In genomic region chr4:25769251-25769650, GRCh38 we compare ENCODE assay signal across 23 cellular contexts.
A peak's percentile ranks its signal among the peaks of the same experiment; 100 is the strongest.
DNase-seq lines count a peak whose midpoint lies in the region; ATAC-seq and TF ChIP-seq lines count a peak whose summit lies in the region.
"Had no signal": no experiment of that assay in that cellular context is flagged by ENCODE, and none has a peak within 500 bp of the region (broad histone marks: within the 10 kb centered on the region; RNA-seq: fewer than 3 reads in every experiment).

No MANE protein-coding gene starts in this region.

- no peak overlapping the region for H3K4me3 Mint-ChIP-seq in stimulated activated naive CD8-positive, alpha-beta T cell treated with anti-CD3 and anti-CD28 coated beads, Interleukin-15, amount 100 ng/mL, for 72 hours
- H3K4me3 Mint-ChIP-seq: B cell had no signal

- H3K9me3 ChIP-seq in heart left ventricle = no peaks in the 10 kb centered on the region
- H3K9me3 ChIP-seq in osteoblast (ENCODE audit: low read depth, low read length) = no peaks in the 10 kb centered on the region
- H3K9me3 ChIP-seq: body of pancreas, esophagus muscularis mucosa, neutrophil, right lobe of liver, stomach had no signal

- TF ChIP-seq POLR2A in heart left ventricle (IDR thresholded peaks at IDR 0.05) = no peak
- TF ChIP-seq POLR2A in GM18505 (IDR thresholded peaks at IDR 0.05; ENCODE audit: borderline replicate concordance, extremely low read depth, insufficient read depth, insufficient read length) = no peak

- H3K9me3 Mint-ChIP-seq in stimulated activated naive CD8-positive, alpha-beta T cell treated with anti-CD3 and anti-CD28 coated beads, Interleukin-15, amount 100 ng/mL, for 72 hours = no peaks in the 10 kb centered on the region

- intact Hi-C loops in heart left ventricle (cut with DNase I) = loop anchor here in 5 of 10 donors (2.0 to 10.0 kb wide), 3 partner anchors 326 to 794 kb away; no protein-coding TSS in a partner anchor

- H2AFZ ChIP-seq in osteoblast (ENCODE audit: low read length) = peak overlapping the region; percentile 12

- no peaks in the 10 kb centered on the region for H3K4me1 Mint-ChIP-seq in stimulated activated naive CD8-positive, alpha-beta T cell treated with anti-CD3 and anti-CD28 coated beads, Interleukin-15, amount 100 ng/mL, for 72 hours
- H3K4me1 Mint-ChIP-seq: B cell had no signal

- H3K27ac Mint-ChIP-seq in stimulated activated naive CD8-positive, alpha-beta T cell treated with anti-CD3 and anti-CD28 coated beads, Interleukin-15, amount 100 ng/mL, for 72 hours = no peak overlapping the region
- H3K27ac Mint-ChIP-seq: B cell had no signal

- WGBS in heart left ventricle, 4 donors = 16 to 30% (median 26%) methylated on average over 4 of the region's 4 CpGs

- ATAC-seq in heart left ventricle (peak; percentile 48 to 86 (median 76)), GM18505 (IDR thresholded peaks at IDR 0.05; ENCODE audit: unreplicated experiment) (no peak)
- no peak for ATAC-seq in stimulated activated naive CD8-positive, alpha-beta T cell treated with anti-CD3 and anti-CD28 coated beads, Interleukin-15, amount 100 ng/mL, for 72 hours
- ATAC-seq: body of pancreas, right lobe of liver had no signal

- H4K20me1 ChIP-seq in osteoblast (ENCODE audit: insufficient read depth, low read length) = no peaks in the 10 kb centered on the region

- in situ Hi-C loops in G401 (cut with HindIII; ENCODE audit: low sequenced_read_pairs) = no loop called here

- no peak overlapping the region for H3K27ac ChIP-seq in heart left ventricle
- no peak overlapping the region for H3K27ac ChIP-seq in osteoblast (ENCODE audit: low read depth, low read length)
- H3K27ac ChIP-seq: body of pancreas, esophagus muscularis mucosa, neutrophil, right lobe of liver, stomach had no signal

- H3K4me3 ChIP-seq in heart left ventricle (no peak overlapping the region), osteoblast (ENCODE audit: insufficient read depth, low read length) (no peak overlapping the region)
- H3K4me3 ChIP-seq: body of pancreas, esophagus muscularis mucosa, right lobe of liver, stomach had no signal

- H3K27me3 ChIP-seq in heart left ventricle (no peaks in the 10 kb centered on the region), osteoblast (ENCODE audit: insufficient read depth, low read length) (no peaks in the 10 kb centered on the region)
- H3K27me3 ChIP-seq: body of pancreas, esophagus muscularis mucosa, neutrophil, right lobe of liver, stomach had no signal

- H3K79me2 ChIP-seq in osteoblast (ENCODE audit: insufficient read depth, low read length) = no peaks in the 10 kb centered on the region

- no peaks in the 10 kb centered on the region for H3K27me3 Mint-ChIP-seq in stimulated activated naive CD8-positive, alpha-beta T cell treated with anti-CD3 and anti-CD28 coated beads, Interleukin-15, amount 100 ng/mL, for 72 hours
- H3K27me3 Mint-ChIP-seq: B cell had no signal

- H3K4me1 ChIP-seq in heart left ventricle (peaks cover 0 to 9% (median 0%) of the 10 kb centered on the region in 12 donors), osteoblast (ENCODE audit: insufficient read depth, low read length) (peaks cover 11% of the 10 kb centered on the region)
- H3K4me1 ChIP-seq: body of pancreas, esophagus muscularis mucosa, right lobe of liver had no signal

- H3K4me2 ChIP-seq in osteoblast (ENCODE audit: insufficient read depth, low read length) = no peak overlapping the region

- peaks cover 0 to 30% (median 5%) of the 10 kb centered on the region in 9 donors for H3K36me3 ChIP-seq in heart left ventricle
- peaks cover 39% of the 10 kb centered on the region for H3K36me3 ChIP-seq in osteoblast (ENCODE audit: insufficient read depth, low read length)

- TF ChIP-seq CTCF in heart left ventricle (IDR thresholded peaks at IDR 0.05) = no peak
- TF ChIP-seq CTCF in osteoblast (IDR thresholded peaks at IDR 0.05; ENCODE audit: extremely low read depth, low read depth, low read length) = no peak

- DNase-seq in G401 (ENCODE audit: low spot score) = peak; percentile 65
- peak; percentile 18 for DNase-seq in amniotic epithelial cell (ENCODE audit: low read depth)
- peak in 4 of 5 donors; percentile 24 to 67 (median 32) for DNase-seq in heart left ventricle
- peak; percentile 62 for DNase-seq in osteoblast (ENCODE audit: insufficient read length, low spot score, missing footprints)
- no peak for DNase-seq in stimulated activated naive CD8-positive, alpha-beta T cell treated with anti-CD3 and anti-CD28 coated beads, Interleukin-15, amount 100 ng/mL, for 72 hours
- DNase-seq in DMS153 treated with DMSO at 0.1 percent for 48 hours (lab: John Stamatoyannopoulos, UW; ENCODE audit: unreplicated experiment) = no peak
- no peak for DNase-seq in GM03348 (ENCODE audit: low spot score)
- DNase-seq: activated CD4-positive, alpha-beta T cell treated with anti-CD3 and anti-CD28 coated beads, Interleukin-2, amount 50 U/mL, for 4 hours; activated naive CD4-positive, alpha-beta T cell treated with anti-CD3 and anti-CD28 coated beads, Interleukin-2, amount 50 U/mL, for 16 hours; activated T-cell treated with anti-CD3 and anti-CD28 coated beads, Interleukin-2, amount 50 U/mL, for 1 hour; body of pancreas; NCI-H1694; NCI-H226; NK-92 treated with Interleukin-12 subunit alpha and Interleukin-12 subunit beta, amount 100 ng/mL, for 24 hours; right lobe of liver; RPMI8226; stimulated activated CD4-positive, alpha-beta T cell treated with anti-CD3 and anti-CD28 coated beads, Interleukin-1b, Interleukin-23, amount 100 ng/mL, for 48 hours; stomach; T-helper 1 cell had no signal

Comparison
In these comparisons a context has a peak if more than half of its experiments do, and no peak if none do; other contexts are left out.
1. DNase-seq: peak in G401 (single experiment), amniotic epithelial cell (single experiment), heart left ventricle (4 of 5) and osteoblast (single experiment); none in stimulated activated naive CD8-positive, alpha-beta T cell treated with anti-CD3 and anti-CD28 coated beads, Interleukin-15, amount 100 ng/mL, for 72 hours (0 of 2), DMS153 treated with DMSO at 0.1 percent for 48 hours (single experiment) and GM03348 (single experiment).
2. ATAC-seq: peak in heart left ventricle (4 of 4); none in stimulated activated naive CD8-positive, alpha-beta T cell treated with anti-CD3 and anti-CD28 coated beads, Interleukin-15, amount 100 ng/mL, for 72 hours (single experiment) and GM18505 (single experiment).